Comparison of ENCODE assay signal across 19 cellular contexts in genomic region chr17:13759936-13760335, GRCh38.
DNase-seq lines count a peak whose midpoint lies in the region; ATAC-seq, FAIRE-seq and TF ChIP-seq lines count a peak whose summit lies in the region.
"Had no signal": no experiment of that assay in that cellular context is flagged by ENCODE, and none has a peak within 500 bp of the region (broad histone marks: within the 10 kb centered on the region; RNA-seq: fewer than 3 reads in every experiment).

No MANE protein-coding gene starts in this region.

- ATAC-seq in foreskin keratinocyte (peak; percentile 53), SK-N-SH treated with all-trans-retinoic acid at 6 μM for 48 hours (no peak)
- ATAC-seq: CD8-positive, alpha-beta T cell; HCT116 had no signal

- TF ChIP-seq CTCF in bronchial epithelial cell (IDR thresholded peaks at IDR 0.05; ENCODE audit: insufficient read depth, low read length, severe bottlenecking) (no peak), foreskin keratinocyte (conservative IDR thresholded peaks at IDR 0.05) (no peak)

- no peaks in the 10 kb centered on the region for H3K4me1 ChIP-seq in foreskin keratinocyte
- H3K4me1 ChIP-seq: Caco-2 had no signal

- no peak for FAIRE-seq in bronchial epithelial cell (lab: Jason Lieb, UNC)
- FAIRE-seq: G401.6, GM12892, GM19239, H1 had no signal

- H3K27ac ChIP-seq in foreskin keratinocyte, result no peak overlapping the region
- H3K27ac ChIP-seq: GM23248 had no signal

- H3K36me3 ChIP-seq in bronchial epithelial cell (ENCODE audit: control insufficient read depth, insufficient read depth, low read length), result no peaks in the 10 kb centered on the region

- H3K4me3 ChIP-seq in bronchial epithelial cell (ENCODE audit: low read depth, low read length), result no peak overlapping the region
- H3K4me3 ChIP-seq: GM23248 had no signal

- peak; percentile 42 for DNase-seq in OCI-M1 (lab: John Stamatoyannopoulos, UW)
- DNase-seq in bronchial epithelial cell (ENCODE audit: low read depth), result peak; percentile 50
- DNase-seq in foreskin keratinocyte, result no peak
- no peak for DNase-seq in NCI-H82 (lab: John Stamatoyannopoulos, UW)
- no peak for DNase-seq in NCI-H2227 treated with DMSO at 0.1 percent for 48 hours (lab: John Stamatoyannopoulos, UW)
- no peak for DNase-seq in SIG-M5 (lab: John Stamatoyannopoulos, UW)
- DNase-seq: C1 segment of cervical spinal cord; Caco-2; CD8-positive, alpha-beta T cell; DMS153; DND-41; GM23248; H7 had no signal

- H3K27me3 ChIP-seq in bronchial epithelial cell (ENCODE audit: control insufficient read depth, insufficient read depth, low read length) (no peaks in the 10 kb centered on the region), foreskin keratinocyte (no peaks in the 10 kb centered on the region)

TF ChIP-seq in SK-N-SH treated with all-trans-retinoic acid at 6 μM for 48 hours, 23 proteins besides CTCF, POLR2A, EP300 and RAD21:
- TF ChIP-seq OSR1 (CRISPR knock-in tag; IDR thresholded peaks at IDR 0.05) (no peak), PPARA (CRISPR knock-in tag; IDR thresholded peaks at IDR 0.05; ENCODE audit: borderline replicate concordance) (no peak), ZC3H10 (CRISPR knock-in tag; IDR thresholded peaks at IDR 0.05) (no peak), CSRNP3 (CRISPR knock-in tag; IDR thresholded peaks at IDR 0.05) (no peak), RARB (CRISPR knock-in tag; IDR thresholded peaks at IDR 0.05) (no peak), ZFP30 (CRISPR knock-in tag; IDR thresholded peaks at IDR 0.05) (no peak), ZNF70 (CRISPR knock-in tag; IDR thresholded peaks at IDR 0.05) (no peak), CSDC2 (CRISPR knock-in tag; IDR thresholded peaks at IDR 0.05) (no peak), ZNF565 (CRISPR knock-in tag; conservative IDR thresholded peaks at IDR 0.05; ENCODE audit: low read depth) (no peak), ZFP3 (CRISPR knock-in tag; IDR thresholded peaks at IDR 0.05) (no peak), BACH2 (CRISPR knock-in tag; IDR thresholded peaks at IDR 0.05; ENCODE audit: borderline replicate concordance) (no peak), TOX (CRISPR knock-in tag; IDR thresholded peaks at IDR 0.05; ENCODE audit: borderline replicate concordance) (no peak), ARNTL (CRISPR knock-in tag; IDR thresholded peaks at IDR 0.05; ENCODE audit: borderline replicate concordance, low read depth) (no peak), POU6F1 (CRISPR knock-in tag; IDR thresholded peaks at IDR 0.05; ENCODE audit: borderline replicate concordance, low read depth) (no peak), ISL1 (CRISPR knock-in tag; IDR thresholded peaks at IDR 0.05) (no peak), ZNF8 (CRISPR knock-in tag; IDR thresholded peaks at IDR 0.05) (no peak), TCF4 (CRISPR knock-in tag; IDR thresholded peaks at IDR 0.05; ENCODE audit: borderline replicate concordance) (no peak), GLIS3 (CRISPR knock-in tag; IDR thresholded peaks at IDR 0.05) (no peak)
- TF ChIP-seq, protein P1, sequence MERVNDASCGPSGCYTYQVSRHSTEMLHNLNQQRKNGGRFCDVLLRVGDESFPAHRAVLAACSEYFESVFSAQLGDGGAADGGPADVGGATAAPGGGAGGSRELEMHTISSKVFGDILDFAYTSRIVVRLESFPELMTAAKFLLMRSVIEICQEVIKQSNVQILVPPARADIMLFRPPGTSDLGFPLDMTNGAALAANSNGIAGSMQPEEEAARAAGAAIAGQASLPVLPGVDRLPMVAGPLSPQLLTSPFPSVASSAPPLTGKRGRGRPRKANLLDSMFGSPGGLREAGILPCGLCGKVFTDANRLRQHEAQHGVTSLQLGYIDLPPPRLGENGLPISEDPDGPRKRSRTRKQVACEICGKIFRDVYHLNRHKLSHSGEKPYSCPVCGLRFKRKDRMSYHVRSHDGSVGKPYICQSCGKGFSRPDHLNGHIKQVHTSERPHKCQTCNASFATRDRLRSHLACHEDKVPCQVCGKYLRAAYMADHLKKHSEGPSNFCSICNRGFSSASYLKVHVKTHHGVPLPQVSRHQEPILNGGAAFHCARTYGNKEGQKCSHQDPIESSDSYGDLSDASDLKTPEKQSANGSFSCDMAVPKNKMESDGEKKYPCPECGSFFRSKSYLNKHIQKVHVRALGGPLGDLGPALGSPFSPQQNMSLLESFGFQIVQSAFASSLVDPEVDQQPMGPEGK (CRISPR knock-in tag; IDR thresholded peaks at IDR 0.05; ENCODE audit: borderline replicate concordance), result no peak

Comparison
In these comparisons a context has a peak if more than half of its experiments do, and no peak if none do; other contexts are left out.
1. DNase-seq: peak in OCI-M1 (single experiment) and bronchial epithelial cell (single experiment); none in foreskin keratinocyte (0 of 2), NCI-H82 (single experiment), NCI-H2227 treated with DMSO at 0.1 percent for 48 hours (single experiment) and SIG-M5 (single experiment).